Comparison of ENCODE assay signal across 8 cellular contexts in genomic region chr9:136886610-136887597, GRCh38. TPM values are rescaled to one million over a fixed set of nuclear protein-coding genes. Genes with fewer than 3 reads are reported as not detected.
DNase-seq lines count a peak whose midpoint lies in the region; ATAC-seq, FAIRE-seq and TF ChIP-seq lines count a peak whose summit lies in the region.

No MANE protein-coding gene starts in this region.

- H3K4me3 Mint-ChIP-seq in activated naive CD4-positive, alpha-beta T cell treated with anti-CD3 and anti-CD28 coated beads for 36 hours, result peak overlapping the region; percentile 98

- H3K9me3 ChIP-seq in MG63 (no peaks in the 10 kb centered on the region), heart left ventricle (no peaks in the 10 kb centered on the region), prostate gland (no peaks in the 10 kb centered on the region)

- peaks cover 23% of the 10 kb centered on the region for H3K36me3 Mint-ChIP-seq in activated naive CD4-positive, alpha-beta T cell treated with anti-CD3 and anti-CD28 coated beads for 36 hours (ENCODE audit: low read depth)

- H3K4me3 ChIP-seq in MG63 (peak overlapping the region; percentile 94), heart left ventricle (peak overlapping the region; percentile 73 to 93 (median 84)), prostate gland (peak overlapping the region; percentile 93 to 99)

- H3K4me1 ChIP-seq in heart left ventricle (peaks cover 5 to 48% (median 27%) of the 10 kb centered on the region in 12 donors), prostate gland (replicated peaks) (peaks cover 2% of the 10 kb centered on the region)

- H3K27ac ChIP-seq in heart left ventricle (peak overlapping the region in 11 of 12 donors; percentile 73 to 93 (median 87)), prostate gland (peak overlapping the region; percentile 72 to 80)

- TF ChIP-seq CTCF in heart left ventricle (IDR thresholded peaks at IDR 0.05) (no peak), prostate gland (IDR thresholded peaks at IDR 0.05) (no peak)

- WGBS in heart left ventricle, 4 donors, result 1 to 3% (median 2%) methylated on average over 39 to 76 of the region's 76 CpGs
- 3% methylated on average over 53 of the region's 76 CpGs for WGBS in prostate gland

- DNase-seq in NCI-H82 (lab: John Stamatoyannopoulos, UW) (peak; percentile 48), NCI-H82 treated with DMSO at 0.1 percent for 48 hours (lab: John Stamatoyannopoulos, UW; ENCODE audit: unreplicated experiment) (no peak), H54 (ENCODE audit: insufficient read length, low spot score) (peak; percentile 93), MG63 (peak; percentile 41), heart left ventricle (no peak), prostate gland (ENCODE audit: low spot score) (no peak), NCI-H187 treated with DMSO at 0.1 percent for 48 hours (lab: John Stamatoyannopoulos, UW) (no peak)
- DNase-seq in activated naive CD4-positive, alpha-beta T cell treated with anti-CD3 and anti-CD28 coated beads for 36 hours, result peak; percentile 46

- peaks cover 51% of the 10 kb centered on the region for H3K4me1 Mint-ChIP-seq in activated naive CD4-positive, alpha-beta T cell treated with anti-CD3 and anti-CD28 coated beads for 36 hours (ENCODE audit: low read depth)

- peak overlapping the region; percentile 89 for H3K27ac Mint-ChIP-seq in activated naive CD4-positive, alpha-beta T cell treated with anti-CD3 and anti-CD28 coated beads for 36 hours

- no peaks in the 10 kb centered on the region for H3K9me3 Mint-ChIP-seq in activated naive CD4-positive, alpha-beta T cell treated with anti-CD3 and anti-CD28 coated beads for 36 hours

- peak in 3 of 4 donors; percentile 4 to 40 (median 13) for ATAC-seq in heart left ventricle

- H3K36me3 ChIP-seq in MG63, result peaks cover 18% of the 10 kb centered on the region
- H3K36me3 ChIP-seq in heart left ventricle, result peaks cover 0 to 19% (median 0%) of the 10 kb centered on the region in 9 donors
- H3K36me3 ChIP-seq in prostate gland, result no peaks in the 10 kb centered on the region

- H3K27me3 ChIP-seq in MG63 (no peaks in the 10 kb centered on the region), heart left ventricle (no peaks in the 10 kb centered on the region), prostate gland (replicated peaks; ENCODE audit: insufficient read depth) (no peaks in the 10 kb centered on the region)

- H3K27me3 Mint-ChIP-seq in activated naive CD4-positive, alpha-beta T cell treated with anti-CD3 and anti-CD28 coated beads for 36 hours (ENCODE audit: low read depth), result no peaks in the 10 kb centered on the region

- TF ChIP-seq POLR2A in H54 (IDR thresholded peaks at IDR 0.05; ENCODE audit: low read depth, low read length) (peak; percentile 8; the same call in 1 of the 2 replicates), heart left ventricle (IDR thresholded peaks at IDR 0.05) (no peak), prostate gland (IDR thresholded peaks at IDR 0.05) (peak; percentile 32)

- intact Hi-C loops in activated naive CD4-positive, alpha-beta T cell treated with anti-CD3 and anti-CD28 coated beads for 36 hours (cut with micrococcal nuclease), result loop anchor here (1.0 to 10.0 kb wide), 8 partner anchors 15 to 982 kb away; partner anchors contain the start of genes AJM1, CAMSAP1, CYSRT1 and EDF1
- intact Hi-C loops in heart left ventricle (cut with DNase I) (loop anchor here in 7 of 10 donors (1.0 to 10.0 kb wide), 8 partner anchors 35 to 138 kb away; partner anchors contain the start of genes PHPT1 (in 3 of the 7), ABCA2 (in 1 of the 7) and FBXW5 (in 1 of the 7)), prostate gland (cut with DNase I) (no loop called here)

- no peak for FAIRE-seq in H54 (lab: Jason Lieb, UNC)

- CTCF ChIA-PET in activated naive CD4-positive, alpha-beta T cell treated with anti-CD3 and anti-CD28 coated beads for 36 hours (lab: Charles Lee), result interaction anchor here (1.1 to 1.9 kb wide), 3 partner anchors 43 to 57 kb away, joined by 3 to 5 read pairs (median 4); partner anchors contain the start of gene AJM1

RNA-seq across cellular contexts. Expression of gene TRAF2, which starts 0.6 kb away (rescaled TPM):
- 27.6 and 46.5 TPM in 2 replicates for total RNA-seq in MG63 (2014; rRNA removed; shearing (Covaris generic); ENCODE audit: low replicate concordance)
- total RNA-seq in activated naive CD4-positive, alpha-beta T cell treated with anti-CD3 and anti-CD28 coated beads for 36 hours, result 10 to 100 TPM; 39.7 to 41.8 TPM
- total RNA-seq in heart left ventricle (10 to 100 TPM in 3 of 9 donors, 1 to 10 TPM in 6; 6.3 to 14.7 (median 9.1) TPM), prostate gland (10 to 100 TPM; 23.6 to 24.2 TPM)
- 10 to 100 TPM; 10.6 to 28.3 TPM for polyA plus RNA-seq in heart left ventricle

RNA-seq across cellular contexts. Expression of gene EDF1, which starts 20.8 kb away (rescaled TPM):
- total RNA-seq in MG63 (2014; rRNA removed; shearing (Covaris generic); ENCODE audit: low replicate concordance), result 402 and 494 TPM in 2 replicates
- total RNA-seq in activated naive CD4-positive, alpha-beta T cell treated with anti-CD3 and anti-CD28 coated beads for 36 hours, result 100 to 1,000 TPM; 259 to 288 TPM
- total RNA-seq in heart left ventricle (100 to 1,000 TPM; 289 to 467 (median 341) TPM), prostate gland (100 to 1,000 TPM; 399 to 528 TPM)
- polyA plus RNA-seq in heart left ventricle, result 100 to 1,000 TPM; 454 to 605 TPM

RNA-seq across cellular contexts. Expression of gene MAMDC4, which starts 34.8 kb away (rescaled TPM):
- total RNA-seq in MG63 (2014; rRNA removed; shearing (Covaris generic); ENCODE audit: low replicate concordance), result 0.44 and 0.63 TPM in 2 replicates
- 10 to 100 TPM; 15.9 to 16.1 TPM for total RNA-seq in activated naive CD4-positive, alpha-beta T cell treated with anti-CD3 and anti-CD28 coated beads for 36 hours
- total RNA-seq in heart left ventricle, result 1 to 10 TPM; 2.9 to 8.3 (median 6.1) TPM
- 10 to 100 TPM in 1 of 2 donors, 1 to 10 TPM in 1; 4.5 to 14.9 TPM for polyA plus RNA-seq in heart left ventricle
- total RNA-seq in prostate gland, result 10 to 100 TPM in 1 of 2 donors, 1 to 10 TPM in 1; 5.2 to 17.7 TPM

RNA-seq across cellular contexts. Expression of gene PHPT1, which starts 37.7 kb away (rescaled TPM):
- 47.1 and 74.1 TPM in 2 replicates for total RNA-seq in MG63 (2014; rRNA removed; shearing (Covaris generic); ENCODE audit: low replicate concordance)
- total RNA-seq in activated naive CD4-positive, alpha-beta T cell treated with anti-CD3 and anti-CD28 coated beads for 36 hours, result 100 to 1,000 TPM; 110 to 116 TPM
- total RNA-seq in heart left ventricle, result 100 to 1,000 TPM; 230 to 386 (median 266) TPM
- 100 to 1,000 TPM; 225 to 717 TPM for polyA plus RNA-seq in heart left ventricle
- 100 to 1,000 TPM; 139 to 212 TPM for total RNA-seq in prostate gland

RNA-seq across cellular contexts. Expression of gene AJM1, which starts 44.6 kb away (rescaled TPM):
- total RNA-seq in MG63 (2014; rRNA removed; shearing (Covaris generic); ENCODE audit: low replicate concordance), result 0.82 TPM in 1 of 2 replicates, not detected in the other
- 1 to 10 TPM; 1.7 to 2.0 TPM for total RNA-seq in activated naive CD4-positive, alpha-beta T cell treated with anti-CD3 and anti-CD28 coated beads for 36 hours
- total RNA-seq in heart left ventricle (1 to 10 TPM; 2.6 to 7.0 (median 6.2) TPM), prostate gland (10 to 100 TPM in 1 of 2 donors, 1 to 10 TPM in 1; 3.6 to 10.1 TPM)
- 1 to 10 TPM; 2.8 to 5.5 TPM for polyA plus RNA-seq in heart left ventricle

Comparison
In these comparisons a context has a peak if more than half of its experiments do, and no peak if none do; other contexts are left out.
1. DNase-seq: peak in NCI-H82 (single experiment), H54 (single experiment), MG63 (single experiment) and activated naive CD4-positive, alpha-beta T cell treated with anti-CD3 and anti-CD28 coated beads for 36 hours (single experiment); none in NCI-H82 treated with DMSO at 0.1 percent for 48 hours (single experiment), heart left ventricle (0 of 5), prostate gland (single experiment) and NCI-H187 treated with DMSO at 0.1 percent for 48 hours (single experiment).
2. POLR2A ChIP-seq: peak in H54 (single experiment) and prostate gland (single experiment); none in heart left ventricle (0 of 2).
3. Peak in every context shown above with its lines, with median percentiles within 50 percentile points of each other: H3K4me3 ChIP-seq.